Comparison of ENCODE assay signal across 23 cellular contexts in genomic region chr9:121631978-121632418, GRCh38. TPM values are rescaled to one million over a fixed set of nuclear protein-coding genes. Genes with fewer than 3 reads are reported as not detected.
DNase-seq lines count a peak whose midpoint lies in the region; ATAC-seq, FAIRE-seq and TF ChIP-seq lines count a peak whose summit lies in the region.
"Had no signal": no experiment of that assay in that cellular context is flagged by ENCODE, and none has a peak within 500 bp of the region (broad histone marks: within the 10 kb centered on the region; RNA-seq: fewer than 3 reads in every experiment).

No MANE protein-coding gene starts in this region.

- CTCF ChIA-PET in HepG2 (lab: Yijun Ruan, JAX; ENCODE audit: low intra/inter-chr PET ratio, low total read pairs): no interaction called here

- H3K27me3 ChIP-seq in HepG2 (ENCODE audit: control insufficient read depth in 1 of 2, insufficient read depth in 2 of 2, low read length in 2 of 2) (no peaks in the 10 kb centered on the region), right lobe of liver (no peaks in the 10 kb centered on the region), trophoblast cell (ENCODE audit: insufficient read depth, low read length) (no peaks in the 10 kb centered on the region), neural progenitor cell (no peaks in the 10 kb centered on the region)
- H3K27me3 ChIP-seq: MG63 had no signal

- no peaks in the 10 kb centered on the region for H3F3A ChIP-seq in neural progenitor cell (ENCODE audit: low read depth)

- H3K4me2 ChIP-seq in HepG2 (ENCODE audit: low read depth, low read length) (peak overlapping the region; percentile 67), trophoblast cell (ENCODE audit: low read length) (no peak overlapping the region), neural progenitor cell (no peak overlapping the region)
- H3K4me2 ChIP-seq: PC-9, SK-N-SH had no signal

- POLR2A ChIA-PET in HepG2 (lab: Yijun Ruan, JAX): interaction anchor here (1.0 kb wide), 1 partner anchor 22 kb away, joined by 6 read pairs; no protein-coding TSS in a partner anchor

- no peaks in the 10 kb centered on the region for H3K79me1 ChIP-seq in trophoblast cell (ENCODE audit: low read length)

- H2BK120ac ChIP-seq in trophoblast cell (ENCODE audit: insufficient read depth, low read length, poor library complexity): no peak overlapping the region

- no peak overlapping the region for H4K12ac ChIP-seq in trophoblast cell (ENCODE audit: low read depth, low read length)

- peaks cover 5% of the 10 kb centered on the region for H3K27me3 Mint-ChIP-seq in neural progenitor cell (ENCODE audit: insufficient read depth, low read depth)

- TF ChIP-seq RAD21 in HepG2 (CRISPR knock-in tag; IDR thresholded peaks at IDR 0.05): no peak

- FAIRE-seq in HepG2 (lab: Jason Lieb, UNC): no peak
- FAIRE-seq: A204.1, K562 had no signal

- H3K79me2 ChIP-seq in HepG2 (ENCODE audit: insufficient read depth, low read length) (no peaks in the 10 kb centered on the region), trophoblast cell (ENCODE audit: control insufficient read depth, insufficient read depth, low read length, poor library complexity) (peaks cover 2% of the 10 kb centered on the region), neural progenitor cell (ENCODE audit: low read depth) (no peaks in the 10 kb centered on the region)

- no peak overlapping the region for H2AFZ ChIP-seq in HepG2 (ENCODE audit: low read length)
- H2AFZ ChIP-seq in trophoblast cell (ENCODE audit: insufficient read depth, low read length, poor library complexity): no peak overlapping the region
- no peak overlapping the region for H2AFZ ChIP-seq in neural progenitor cell (replicated peaks)
- H2AFZ ChIP-seq: PC-9 had no signal

- H4K8ac ChIP-seq in trophoblast cell (ENCODE audit: low read depth, low read length): no peak overlapping the region

- H3K9me3 ChIP-seq in HepG2 (ENCODE audit: low read length): no peaks in the 10 kb centered on the region
- no peaks in the 10 kb centered on the region for H3K9me3 ChIP-seq in right lobe of liver
- peaks cover 2% of the 10 kb centered on the region for H3K9me3 ChIP-seq in trophoblast cell (ENCODE audit: insufficient read depth, low read depth, low read length)
- H3K9me3 ChIP-seq in neural progenitor cell (ENCODE audit: low read depth): no peaks in the 10 kb centered on the region
- H3K9me3 ChIP-seq: MG63, SK-N-SH had no signal

- H3K4me1 Mint-ChIP-seq in neural progenitor cell: peaks cover 61% of the 10 kb centered on the region
- H3K4me1 Mint-ChIP-seq: CD4-positive, CD25-positive, alpha-beta regulatory T cell had no signal

- TF ChIP-seq CTCF in HepG2 (CRISPR knock-in tag; IDR thresholded peaks at IDR 0.05): no peak
- TF ChIP-seq CTCF in right lobe of liver (IDR thresholded peaks at IDR 0.05): no peak
- TF ChIP-seq CTCF in neural progenitor cell (IDR thresholded peaks at IDR 0.05): no peak

- TF ChIP-seq EP300 in HepG2 (IDR thresholded peaks at IDR 0.05; ENCODE audit: low read depth in 2 of 2, low read length in 2 of 2) (no peak), HepG2 (CRISPR knock-in tag; IDR thresholded peaks at IDR 0.05; ENCODE audit: borderline replicate concordance) (no peak)

- H3K14ac ChIP-seq in trophoblast cell (ENCODE audit: low read length): no peak overlapping the region

- H3K36me3 ChIP-seq in HepG2 (replicated peaks in 1 of 2; ENCODE audit: control insufficient read depth in 1 of 2, insufficient read depth in 2 of 2, low read length in 2 of 2): no peaks in the 10 kb centered on the region
- H3K36me3 ChIP-seq in right lobe of liver: no peaks in the 10 kb centered on the region
- H3K36me3 ChIP-seq in trophoblast cell (ENCODE audit: control insufficient read depth in 1 of 2, insufficient read depth in 2 of 2, low read length in 2 of 2): no peaks in the 10 kb centered on the region
- no peaks in the 10 kb centered on the region for H3K36me3 ChIP-seq in neural progenitor cell
- H3K36me3 ChIP-seq: MG63 had no signal

- no peak overlapping the region for H3K4ac ChIP-seq in trophoblast cell (ENCODE audit: low read depth, low read length)

- peak; percentile 18 for ATAC-seq in HepG2
- no peak for ATAC-seq in right lobe of liver
- ATAC-seq: K562 had no signal

- H3K27ac ChIP-seq in HepG2 (ENCODE audit: extremely low read length, insufficient read depth, low read length): no peak overlapping the region
- no peak overlapping the region for H3K27ac ChIP-seq in right lobe of liver
- no peak overlapping the region for H3K27ac ChIP-seq in trophoblast cell (ENCODE audit: low read depth, low read length)
- no peak overlapping the region for H3K27ac ChIP-seq in neural progenitor cell
- H3K27ac ChIP-seq: PC-9 had no signal

- no peaks in the 10 kb centered on the region for H4K20me1 ChIP-seq in HepG2 (ENCODE audit: insufficient read depth, low read length)
- H4K20me1 ChIP-seq in neural progenitor cell (ENCODE audit: low read depth): peaks cover 77% of the 10 kb centered on the region

- no peaks in the 10 kb centered on the region for H3K9me3 Mint-ChIP-seq in neural progenitor cell
- H3K9me3 Mint-ChIP-seq: CD4-positive, CD25-positive, alpha-beta regulatory T cell; HFFc6 had no signal

- H3K4me3 Mint-ChIP-seq in neural progenitor cell: no peak overlapping the region
- H3K4me3 Mint-ChIP-seq: B cell; CD4-positive, CD25-positive, alpha-beta regulatory T cell; HFFc6 had no signal

- 16% methylated on average over 6 of the region's 18 CpGs for WGBS in HepG2 (ENCODE audit: low lambda C conversion rate)
- 97% methylated on average over 6 of the region's 18 CpGs for WGBS in right lobe of liver (ENCODE audit: insufficient coverage, low coverage, low lambda C conversion rate, missing lambda C conversion rate)
- WGBS in trophoblast cell (ENCODE audit: extremely low coverage, insufficient coverage, insufficient read length): no CpG with 5 or more reads among the region's 18 CpGs

- no TSS peak for BruUV-seq in HepG2 (replicated peaks; lab: Mats Ljungman, UMichigan)

- no peak overlapping the region for H2BK12ac ChIP-seq in trophoblast cell (ENCODE audit: low read length)

- no peaks in the 10 kb centered on the region for H3K36me3 Mint-ChIP-seq in neural progenitor cell
- H3K36me3 Mint-ChIP-seq: CD4-positive, CD25-positive, alpha-beta regulatory T cell had no signal

- intact Hi-C loops in HepG2 (cut with micrococcal nuclease; ENCODE audit: unreplicated experiment) (loop anchor here (5.0 kb wide), 1 partner anchor 80 kb away; no protein-coding TSS in a partner anchor), right lobe of liver (cut with DNase I) (no loop called here)

- H4K91ac ChIP-seq in trophoblast cell (ENCODE audit: low read depth, low read length): peak overlapping the region; percentile 58

- H2BK5ac ChIP-seq in trophoblast cell (ENCODE audit: low read depth, low read length, poor library complexity): no peak overlapping the region

- H3K9ac ChIP-seq in HepG2 (ENCODE audit: insufficient read depth, low read depth, low read length): peak overlapping the region; percentile 19; the same call in 1 of the 2 replicates
- no peak overlapping the region for H3K9ac ChIP-seq in trophoblast cell (ENCODE audit: low read length)
- H3K9ac ChIP-seq in neural progenitor cell: no peak overlapping the region
- H3K9ac ChIP-seq: SK-N-SH had no signal

- no peak overlapping the region for H3K27ac Mint-ChIP-seq in neural progenitor cell
- H3K27ac Mint-ChIP-seq: B cell, HFFc6 had no signal

- H3K18ac ChIP-seq in trophoblast cell (ENCODE audit: low read length): no peak overlapping the region

- no peak overlapping the region for H2AK5ac ChIP-seq in trophoblast cell (ENCODE audit: low read length)

- no peak for TF ChIP-seq POLR2A in HepG2 (IDR thresholded peaks at IDR 0.05; ENCODE audit: insufficient read depth in 1 of 2, low read depth in 2 of 2, low read length in 2 of 2)
- TF ChIP-seq POLR2A in right lobe of liver (IDR thresholded peaks at IDR 0.05): no peak

- H3K4me1 ChIP-seq in HepG2 (ENCODE audit: insufficient read depth, low read length) (peaks cover 42% of the 10 kb centered on the region), right lobe of liver (peaks cover 0 to 19% (median 3%) of the 10 kb centered on the region in 4 donors), trophoblast cell (ENCODE audit: control insufficient read depth in 1 of 2, insufficient read depth in 2 of 2, low read length in 2 of 2) (peaks cover 26 to 34% of the 10 kb centered on the region in 2 experiments), neural progenitor cell (peaks cover 25% of the 10 kb centered on the region)

- H3K23ac ChIP-seq in trophoblast cell (ENCODE audit: low read length): no peak overlapping the region

- H3K4me3 ChIP-seq in HepG2 (replicated peaks in 1 of 3; ENCODE audit: insufficient read depth in 1 of 3, low read depth in 2 of 3, low read length in 3 of 3): peak overlapping the region in 2 of 3 experiments; percentile 6 to 50; a peak in 2 of 6 replicates
- H3K4me3 ChIP-seq in right lobe of liver: no peak overlapping the region
- no peak overlapping the region for H3K4me3 ChIP-seq in trophoblast cell (ENCODE audit: low read depth, low read length)
- H3K4me3 ChIP-seq in neural progenitor cell: no peak overlapping the region
- H3K4me3 ChIP-seq: K562, MG63, PC-9 had no signal

- DNase-seq in HepG2 (ENCODE audit: low spot score) (no peak), right lobe of liver (no peak), islet precursor cell (peak; percentile 65), trophoblast cell (peak; percentile 74 to 76), putamen (ENCODE audit: low spot score) (no peak), neural progenitor cell (ENCODE audit: low spot score) (no peak), NCI-H510A (lab: John Stamatoyannopoulos, UW) (no peak)
- DNase-seq: CD4-positive, CD25-positive, alpha-beta regulatory T cell; EL; H7; HFFc6; MG63; NCI-H1436; NCI-H187 treated with DMSO at 0.1 percent for 48 hours; NCI-H2107; NCI-H748 treated with DMSO at 0.1 percent for 48 hours; PC-9; RPMI8226; SHP77; SK-N-SH had no signal

- in situ Hi-C loops in HepG2 (cut with HindIII; ENCODE audit: extremely low pct_ligation_motif_present, low pct_unique_long_range_greater_than_20kb): no loop called here

RNA-seq across cellular contexts. Expression of gene DAB2IP, which starts 19.4 kb away (rescaled TPM):
- total RNA-seq in HepG2 (2016; rRNA removed; fragmentation: Illumina TruSeq; extraction: Trizol) (25.3 and 32.1 TPM in 2 replicates), right lobe of liver (10 to 100 TPM; 15.1 to 21.6 (median 19.0) TPM), neural progenitor cell (ENCODE audit: low replicate concordance) (24.3 and 41.7 TPM in 2 replicates)
- total RNA-seq in HepG2 (2016; cell fraction: cytosol; rRNA removed; fragmentation: Illumina TruSeq; extraction: Trizol; ENCODE audit: low read depth): 2.8 and 5.2 TPM in 2 replicates
- total RNA-seq in HepG2 (2016; cell fraction: insoluble cytoplasmic fraction; rRNA removed; fragmentation: Illumina TruSeq; extraction: Trizol): 24.3 and 28.3 TPM in 2 replicates
- total RNA-seq in HepG2 (2016; cell fraction: membrane; rRNA removed; fragmentation: Illumina TruSeq; extraction: Trizol): 10.8 and 12.3 TPM in 2 replicates
- total RNA-seq in HepG2 (2016; cell fraction: nucleus; rRNA removed; fragmentation: Illumina TruSeq; extraction: Trizol): 23.5 and 29.5 TPM in 2 replicates
- 37.9 and 39.9 TPM in 2 replicates for polyA plus RNA-seq in HepG2 (2011; rRNA removed)
- polyA plus RNA-seq in HepG2 (2011; cell fraction: cytosol; rRNA removed): 20.8 and 29.3 TPM in 2 replicates
- polyA plus RNA-seq in HepG2 (2011; cell fraction: nucleus; rRNA removed): 42.4 and 54.9 TPM in 2 replicates
- polyA plus RNA-seq in HepG2 (2012): 14.7 and 24.6 TPM in 2 replicates
- 1.9 and 2.6 TPM in 2 replicates for polyA plus RNA-seq in HepG2 (2016; cell fraction: cytosol; fragmentation: Illumina TruSeq; extraction: Trizol; ENCODE audit: low read depth)
- 24.2 and 33.5 TPM in 2 replicates for polyA plus RNA-seq in HepG2 (2016; cell fraction: insoluble cytoplasmic fraction; fragmentation: Illumina TruSeq; extraction: Trizol; ENCODE audit: low read depth)
- polyA plus RNA-seq in HepG2 (2016; cell fraction: membrane; fragmentation: Illumina TruSeq; extraction: Trizol; ENCODE audit: low read depth): 5.5 and 5.8 TPM in 2 replicates
- 42.8 and 47.1 TPM in 2 replicates for polyA plus RNA-seq in HepG2 (2016; cell fraction: nucleus; fragmentation: Illumina TruSeq; extraction: Trizol; ENCODE audit: insufficient read depth, low read depth)
- 48.1 and 97.1 TPM in 2 replicates for polyA minus RNA-seq in HepG2 (2011; rRNA and poly(A)+ RNA removed; ENCODE audit: low replicate concordance)
- 26.5 and 29.0 TPM in 2 replicates for polyA minus RNA-seq in HepG2 (2011; cell fraction: cytosol; rRNA and poly(A)+ RNA removed)
- polyA minus RNA-seq in HepG2 (2011; cell fraction: nucleus; rRNA and poly(A)+ RNA removed): 34.6 and 46.1 TPM in 2 replicates
- polyA plus RNA-seq in trophoblast cell (2013): 22.7 and 24.2 TPM in 2 replicates
- total RNA-seq: CD4-positive, CD25-positive, alpha-beta regulatory T cell had no signal
- polyA plus RNA-seq: CD4-positive, CD25-positive, alpha-beta regulatory T cell had no signal

Comparison
In these comparisons a context has a peak if more than half of its experiments do, and no peak if none do; other contexts are left out.
1. H3K4me3 ChIP-seq: peak in HepG2 (2 of 3); none in right lobe of liver (0 of 3), trophoblast cell (single experiment) and neural progenitor cell (single experiment).
2. DNase-seq: peak in islet precursor cell (single experiment) and trophoblast cell (2 of 2); none in HepG2 (single experiment), right lobe of liver (0 of 3), putamen (single experiment), neural progenitor cell (single experiment) and NCI-H510A (single experiment).